11 cellular contexts compared by ENCODE assay signal in genomic region chr1:112904831-112905227, GRCh38. TPM values are rescaled to one million over a fixed set of nuclear protein-coding genes. Genes with fewer than 3 reads are reported as not detected.
A peak's percentile ranks its signal among the peaks of the same experiment; 100 is the strongest.
DNase-seq lines count a peak whose midpoint lies in the region; ATAC-seq and TF ChIP-seq lines count a peak whose summit lies in the region.
"Had no signal": no experiment of that assay in that cellular context is flagged by ENCODE, and none has a peak within 500 bp of the region (broad histone marks: within the 10 kb centered on the region; RNA-seq: fewer than 3 reads in every experiment).

No MANE protein-coding gene starts in this region.

- H3K27me3 Mint-ChIP-seq in GM23338 (ENCODE audit: insufficient read depth, low read depth, poor library complexity) (peaks cover 18% of the 10 kb centered on the region), osteocyte (ENCODE audit: unreplicated experiment) (no peaks in the 10 kb centered on the region)

- H3K4me1 ChIP-seq in GM23338 (ENCODE audit: insufficient read depth) (peaks cover 49% of the 10 kb centered on the region), SJSA1 (replicated peaks) (peaks cover 24% of the 10 kb centered on the region), right atrium auricular region (peaks cover 0 to 24% of the 10 kb centered on the region in 2 donors)

- peaks cover 5% of the 10 kb centered on the region for H3K9me3 Mint-ChIP-seq in GM23338
- peaks cover 3% of the 10 kb centered on the region for H3K9me3 Mint-ChIP-seq in osteocyte (ENCODE audit: unreplicated experiment)
- H3K9me3 Mint-ChIP-seq: natural killer cell had no signal

- H3K36me3 ChIP-seq in GM23338 (ENCODE audit: insufficient read depth) (no peaks in the 10 kb centered on the region; the same call in 1 of the 2 replicates), SJSA1 (no peaks in the 10 kb centered on the region), right atrium auricular region (no peaks in the 10 kb centered on the region)

- peaks cover 49% of the 10 kb centered on the region for H3K4me1 Mint-ChIP-seq in GM23338
- peaks cover 31% of the 10 kb centered on the region for H3K4me1 Mint-ChIP-seq in osteocyte (ENCODE audit: unreplicated experiment)

- no peak for TF ChIP-seq CTCF in GM23338 (conservative IDR thresholded peaks at IDR 0.05; ENCODE audit: low read depth in 2 of 2)
- no peak for TF ChIP-seq CTCF in right atrium auricular region (IDR thresholded peaks at IDR 0.05)
- TF ChIP-seq CTCF in osteocyte (IDR thresholded peaks at IDR 0.05), result no peak

- H3K27ac ChIP-seq in GM23338 (ENCODE audit: low read depth), result peak overlapping the region; percentile 74
- H3K27ac ChIP-seq in SJSA1, result peak overlapping the region; percentile 30
- H3K27ac ChIP-seq in right atrium auricular region, result peak overlapping the region; percentile 1 to 30

- H3K36me3 Mint-ChIP-seq in GM23338 (ENCODE audit: low read depth) (peaks cover 11% of the 10 kb centered on the region; the same call in 2 of the 3 replicates), osteocyte (ENCODE audit: unreplicated experiment) (peaks cover 2% of the 10 kb centered on the region)
- H3K36me3 Mint-ChIP-seq: natural killer cell had no signal

- H3K27ac Mint-ChIP-seq in GM23338 (peak overlapping the region; percentile 54), osteocyte (ENCODE audit: unreplicated experiment) (peak overlapping the region; percentile 20)
- H3K27ac Mint-ChIP-seq: natural killer cell had no signal

- peaks cover 7% of the 10 kb centered on the region; the same call in 1 of the 2 replicates for H3F3A ChIP-seq in GM23338 (replicated peaks; ENCODE audit: low read depth)

- ATAC-seq in GM23338 (peak; percentile 67), HG03039 (IDR thresholded peaks at IDR 0.05; ENCODE audit: unreplicated experiment) (no peak), HG02678 (IDR thresholded peaks at IDR 0.05; ENCODE audit: unreplicated experiment) (no peak)
- ATAC-seq: natural killer cell had no signal

- no peak overlapping the region for H3K4me3 ChIP-seq in GM23338
- H3K4me3 ChIP-seq in SJSA1, result no peak overlapping the region
- H3K4me3 ChIP-seq in right atrium auricular region, result no peak overlapping the region

- peak overlapping the region; percentile 18 for H3K4me2 ChIP-seq in GM23338

- H4K20me1 ChIP-seq in GM23338 (replicated peaks; ENCODE audit: insufficient read depth), result no peaks in the 10 kb centered on the region

- H3K9me3 ChIP-seq in SJSA1 (replicated peaks) (no peaks in the 10 kb centered on the region), right atrium auricular region (no peaks in the 10 kb centered on the region)

- H3K9me2 ChIP-seq in GM23338 (ENCODE audit: insufficient read depth), result no peaks in the 10 kb centered on the region

- no peak overlapping the region for H2AFZ ChIP-seq in GM23338

- H3K27me3 ChIP-seq in GM23338 (ENCODE audit: insufficient read depth) (no peaks in the 10 kb centered on the region), SJSA1 (replicated peaks) (no peaks in the 10 kb centered on the region), right atrium auricular region (no peaks in the 10 kb centered on the region)

- H3K4me3 Mint-ChIP-seq in GM23338 (peak overlapping the region; percentile 6; the same call in 2 of the 3 replicates), osteocyte (ENCODE audit: unreplicated experiment) (no peak overlapping the region)
- H3K4me3 Mint-ChIP-seq: natural killer cell had no signal

- no peaks in the 10 kb centered on the region for H3K79me2 ChIP-seq in GM23338 (replicated peaks; ENCODE audit: insufficient read depth)

- peak; percentile 62 for DNase-seq in GM23338 (ENCODE audit: low spot score)
- no peak for DNase-seq in SJSA1 (ENCODE audit: low read depth in 1 of 2, low spot score in 2 of 2)
- no peak for DNase-seq in right atrium auricular region (ENCODE audit: low spot score)
- no peak for DNase-seq in osteocyte (ENCODE audit: extremely low spot score, unreplicated experiment)
- no peak for DNase-seq in NOMO-1 treated with dmso at 0.1 percent for 144 hours (lab: John Stamatoyannopoulos, UW; ENCODE audit: unreplicated experiment)
- no peak for DNase-seq in DMS53 treated with DMSO at 0.1 percent for 48 hours (lab: John Stamatoyannopoulos, UW; ENCODE audit: unreplicated experiment)
- DNase-seq: KG1, natural killer cell, NCI-H2081 had no signal

TF ChIP-seq in GM23338, 12 proteins besides CTCF, POLR2A, EP300 and RAD21 (continues in another document):
- TF ChIP-seq NANOG (IDR thresholded peaks at IDR 0.05; ENCODE audit: borderline replicate concordance) (no peak), ZNF462 (CRISPR knock-in tag; IDR thresholded peaks at IDR 0.05) (no peak), JUNB (IDR thresholded peaks at IDR 0.05; ENCODE audit: unreplicated experiment) (no peak), ETS1 (IDR thresholded peaks at IDR 0.05) (no peak), EZH2phosphoT487 (IDR thresholded peaks at IDR 0.05; ENCODE audit: unreplicated experiment) (no peak)

RNA-seq across cellular contexts. Expression of gene SLC16A1, which starts 51.2 kb away (rescaled TPM):
- total RNA-seq in GM23338 (2014; rRNA removed; shearing (Covaris generic)), result 559 and 593 TPM in 2 replicates
- 218 and 231 TPM in 2 replicates for polyA plus RNA-seq in GM23338 (2016; fragmentation: Nextera tagmentation; extraction: Ambion mirVana)
- 82.0 and 106 TPM in 2 replicates for total RNA-seq in SJSA1 (2014; rRNA removed; shearing (Covaris generic))
- total RNA-seq in right atrium auricular region (10 to 100 TPM; 69.0 to 88.3 TPM), osteocyte (58.7 and 60.0 TPM in 2 replicates)

Comparison
In these comparisons a context has a peak if more than half of its experiments do, and no peak if none do; other contexts are left out.
1. H3K27ac ChIP-seq: peak in every context shown above with its lines; median percentile 74 in GM23338; 30 in SJSA1; 16 in right atrium auricular region.